8 cellular contexts compared by ENCODE assay signal in genomic region chr20:62900052-62900691, GRCh38. TPM values are rescaled to one million over a fixed set of nuclear protein-coding genes. Genes with fewer than 3 reads are reported as not detected.
DNase-seq lines count a peak whose midpoint lies in the region; ATAC-seq and TF ChIP-seq lines count a peak whose summit lies in the region.

No MANE protein-coding gene starts in this region.

- peak; percentile 89 for TF ChIP-seq CTCF in chondrocyte (IDR thresholded peaks at IDR 0.05)

- peak; percentile 74 for ATAC-seq in HG03103 (IDR thresholded peaks at IDR 0.05; ENCODE audit: low read depth, unreplicated experiment)

- H3K4me1 Mint-ChIP-seq in chondrocyte (ENCODE audit: low read depth) = peaks cover 4% of the 10 kb centered on the region

- H3K9me3 Mint-ChIP-seq in chondrocyte (ENCODE audit: low read depth) = no peaks in the 10 kb centered on the region

- peaks cover 24% of the 10 kb centered on the region for H3K36me3 Mint-ChIP-seq in chondrocyte (ENCODE audit: low read depth)

- DNase-seq in NCI-H82 (lab: John Stamatoyannopoulos, UW) (peak; percentile 78), NCI-H82 treated with DMSO at 0.1 percent for 48 hours (lab: John Stamatoyannopoulos, UW; ENCODE audit: unreplicated experiment) (no peak), NCI-H345 treated with DMSO at 0.1 percent for 48 hours (lab: John Stamatoyannopoulos, UW; ENCODE audit: unreplicated experiment) (peak; percentile 75), chondrocyte (ENCODE audit: low spot score) (no peak), left kidney (ENCODE audit: low read depth, low spot score) (peak; percentile 87)
- peak; percentile 67 to 72 for DNase-seq in activated CD4-positive, alpha-beta T cell treated with anti-CD3 and anti-CD28 coated beads for 4 hours
- DNase-seq in stimulated activated CD4-positive, alpha-beta T cell treated with anti-CD3 and anti-CD28 coated beads, Interleukin-1b, Interleukin-23, amount 100 ng/mL, for 48 hours = peak; percentile 76

- peak overlapping the region; percentile 22 for H3K27ac Mint-ChIP-seq in chondrocyte (ENCODE audit: unreplicated experiment)

- no peak overlapping the region for H3K4me3 Mint-ChIP-seq in chondrocyte (ENCODE audit: unreplicated experiment)

- H3K27me3 Mint-ChIP-seq in chondrocyte (ENCODE audit: low read depth) = no peaks in the 10 kb centered on the region

RNA-seq across cellular contexts. Expression of gene DIDO1, which starts 26.1 kb away (rescaled TPM):
- total RNA-seq in chondrocyte = 41.6 to 53.8 TPM (median 42.5 TPM) in 3 replicates

RNA-seq across cellular contexts. Expression of gene GID8, which starts 37.8 kb away (rescaled TPM):
- 26.3 to 30.7 TPM (median 29.7 TPM) in 3 replicates for total RNA-seq in chondrocyte

RNA-seq across cellular contexts. Expression of gene TCFL5, which starts 38.5 kb away (rescaled TPM):
- 12.7 to 20.0 TPM (median 13.0 TPM) in 3 replicates for total RNA-seq in chondrocyte

RNA-seq across cellular contexts. Expression of gene SLC17A9, which starts 52.3 kb away (rescaled TPM):
- total RNA-seq in chondrocyte = 0.24 to 1.2 TPM (median 0.79 TPM) in 3 replicates

Comparison
In these comparisons a context has a peak if more than half of its experiments do, and no peak if none do; other contexts are left out.
1. DNase-seq: peak in NCI-H82 (single experiment), NCI-H345 treated with DMSO at 0.1 percent for 48 hours (single experiment), activated CD4-positive, alpha-beta T cell treated with anti-CD3 and anti-CD28 coated beads for 4 hours (2 of 2), left kidney (single experiment) and stimulated activated CD4-positive, alpha-beta T cell treated with anti-CD3 and anti-CD28 coated beads, Interleukin-1b, Interleukin-23, amount 100 ng/mL, for 48 hours (single experiment); none in NCI-H82 treated with DMSO at 0.1 percent for 48 hours (single experiment) and chondrocyte (single experiment).